In the genomic region with DNA sequence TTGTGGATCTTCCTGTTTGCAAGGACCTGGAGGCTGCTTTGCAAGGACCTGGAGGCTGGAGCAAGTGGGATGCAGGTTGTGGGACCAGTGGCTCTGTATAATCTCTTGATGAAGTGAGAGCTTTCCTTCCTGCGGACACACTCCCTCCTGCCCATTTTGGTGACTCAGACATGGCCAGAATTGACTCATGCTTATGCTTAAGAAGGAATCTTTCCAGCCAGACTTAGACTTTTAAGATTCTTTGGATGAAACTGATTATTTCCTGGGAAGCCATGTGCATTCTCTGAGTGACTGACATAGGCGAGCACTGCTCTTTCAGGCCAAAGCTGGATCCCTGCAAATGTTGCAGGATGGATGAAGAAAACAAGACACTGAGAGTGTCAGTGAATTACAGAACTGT, we compare ENCODE assay signal across 11 cellular contexts.
DNase-seq lines count a peak whose midpoint lies in the region; ATAC-seq and TF ChIP-seq lines count a peak whose summit lies in the region.
"Had no signal": no experiment of that assay in that cellular context is flagged by ENCODE, and none has a peak within 500 bp of the region (broad histone marks: within the 10 kb centered on the region; RNA-seq: fewer than 3 reads in every experiment).

No MANE protein-coding gene starts in this region.

- no peaks in the 10 kb centered on the region for H3K36me3 Mint-ChIP-seq in activated T-helper 17 cell treated with anti-CD3 and anti-CD28 coated beads, Interleukin-2, amount 50 U/mL, for 72 hours (ENCODE audit: low read depth)
- H3K36me3 Mint-ChIP-seq: CD4-positive, CD25-positive, alpha-beta regulatory T cell had no signal

- no peak overlapping the region for H3K27ac Mint-ChIP-seq in activated T-helper 17 cell treated with anti-CD3 and anti-CD28 coated beads, Interleukin-2, amount 50 U/mL, for 72 hours
- H3K27ac Mint-ChIP-seq: CD4-positive, CD25-positive, alpha-beta regulatory T cell had no signal

- peaks cover 15% of the 10 kb centered on the region for H3K27me3 Mint-ChIP-seq in activated T-helper 17 cell treated with anti-CD3 and anti-CD28 coated beads, Interleukin-2, amount 50 U/mL, for 72 hours

- no peaks in the 10 kb centered on the region for H3K9me3 Mint-ChIP-seq in activated T-helper 17 cell treated with anti-CD3 and anti-CD28 coated beads, Interleukin-2, amount 50 U/mL, for 72 hours

- DNase-seq in AG09319 (ENCODE audit: extremely low read depth, low read depth): peak; percentile 61
- DNase-seq in NCI-H226: peak; percentile 85
- peak; percentile 87 for DNase-seq in dedifferentiated amniotic fluid mesenchymal stem cell (ENCODE audit: extremely low spot score)
- peak; percentile 55 for DNase-seq in myocyte (ENCODE audit: low read depth)
- DNase-seq in effector CD8-positive, alpha-beta T cell (lab: John Stamatoyannopoulos, UW): no peak
- no peak for DNase-seq in hippocampal formation (lab: John Stamatoyannopoulos, UW)
- DNase-seq: CD4-positive, CD25-positive, alpha-beta regulatory T cell; occipital lobe; Peyer's patch had no signal

- H3K4me3 Mint-ChIP-seq in activated T-helper 17 cell treated with anti-CD3 and anti-CD28 coated beads, Interleukin-2, amount 50 U/mL, for 72 hours: no peak overlapping the region
- H3K4me3 Mint-ChIP-seq: CD4-positive, CD25-positive, alpha-beta regulatory T cell had no signal

- no peak for ATAC-seq in HG03432 (IDR thresholded peaks at IDR 0.05; ENCODE audit: unreplicated experiment)
- ATAC-seq in activated T-helper 17 cell treated with anti-CD3 and anti-CD28 coated beads, Interleukin-2, amount 50 U/mL, for 72 hours (replicated peaks): no peak

- H3K4me1 Mint-ChIP-seq in activated T-helper 17 cell treated with anti-CD3 and anti-CD28 coated beads, Interleukin-2, amount 50 U/mL, for 72 hours: no peaks in the 10 kb centered on the region
- H3K4me1 Mint-ChIP-seq: CD4-positive, CD25-positive, alpha-beta regulatory T cell had no signal

- TF ChIP-seq CTCF in AG09319 (IDR thresholded peaks at IDR 0.05; ENCODE audit: low read depth, low read length): peak; percentile 27

Comparison
In these comparisons a context has a peak if more than half of its experiments do, and no peak if none do; other contexts are left out.
1. DNase-seq: peak in AG09319 (single experiment), NCI-H226 (single experiment), dedifferentiated amniotic fluid mesenchymal stem cell (single experiment) and myocyte (single experiment); none in effector CD8-positive, alpha-beta T cell (single experiment) and hippocampal formation (0 of 2).